Comparison of ENCODE assay signal across 8 cellular contexts in the genomic region with DNA sequence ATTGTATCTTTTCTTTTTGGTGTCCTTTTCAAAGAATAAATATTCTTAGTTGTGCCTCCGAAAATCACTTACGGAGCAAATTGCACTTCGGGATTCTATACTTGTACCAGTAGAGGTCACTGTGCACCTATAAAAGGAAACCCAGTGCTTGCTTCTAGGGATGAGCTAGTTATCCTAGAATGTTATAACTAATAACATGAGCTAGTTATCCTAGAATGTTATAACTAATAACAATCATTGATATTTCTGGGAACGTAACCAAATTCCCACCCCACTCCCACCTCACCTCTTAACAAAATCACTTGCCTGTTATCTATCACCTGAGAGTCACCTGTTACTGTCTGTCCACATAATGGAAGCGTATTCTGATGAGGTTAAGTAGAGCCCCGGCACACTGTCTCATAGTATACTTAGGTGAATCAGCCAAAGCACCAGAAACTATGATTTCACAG.
DNase-seq lines count a peak whose midpoint lies in the region; TF ChIP-seq lines count a peak whose summit lies in the region.

No MANE protein-coding gene starts in this region.

- no peaks in the 10 kb centered on the region for H3K36me3 Mint-ChIP-seq in activated CD4-positive, alpha-beta T cell treated with anti-CD3 and anti-CD28 coated beads, Interleukin-2, amount 10 ng/mL, durations not matched to agents 7 days and 5 days (ENCODE audit: low read depth)

- POLR2A ChIA-PET in activated CD4-positive, alpha-beta T cell treated with anti-CD3 and anti-CD28 coated beads, Interleukin-2, amount 10 ng/mL, durations not matched to agents 7 days and 5 days (lab: Charles Lee), result no interaction called here

- H3K4me1 Mint-ChIP-seq in activated CD4-positive, alpha-beta T cell treated with anti-CD3 and anti-CD28 coated beads, Interleukin-2, amount 10 ng/mL, durations not matched to agents 7 days and 5 days, result peaks cover 8% of the 10 kb centered on the region

- TF ChIP-seq CTCF in WI38 (IDR thresholded peaks at IDR 0.05; ENCODE audit: low read depth, low read length), result peak; percentile 49; the same call in 1 of the 2 replicates

- peak; percentile 19 for DNase-seq in activated CD4-positive, alpha-beta T cell treated with anti-CD3 and anti-CD28 coated beads, Interleukin-2, amount 10 ng/mL, durations not matched to agents 7 days and 5 days
- DNase-seq in activated CD4-positive, alpha-beta T cell treated with anti-CD3 and anti-CD28 coated beads for 1 hour, result no peak
- peak; percentile 17 for DNase-seq in NCI-H1092 (lab: John Stamatoyannopoulos, UW)
- DNase-seq in hepatic stellate cell (ENCODE audit: low spot score), result peak; percentile 47
- peak; percentile 89 for DNase-seq in superior temporal gyrus (ENCODE audit: extremely low spot score)
- DNase-seq in stimulated activated CD4-positive, alpha-beta T cell treated with anti-CD3 and anti-CD28 coated beads, Interleukin-1b, Interleukin-23, amount 100 ng/mL, for 48 hours, result no peak
- DNase-seq in activated CD4-positive, CD25-positive, alpha-beta regulatory T cell (lab: John Stamatoyannopoulos, UW), result no peak

- H3K4me3 Mint-ChIP-seq in activated CD4-positive, alpha-beta T cell treated with anti-CD3 and anti-CD28 coated beads, Interleukin-2, amount 10 ng/mL, durations not matched to agents 7 days and 5 days, result no peak overlapping the region

- no peak overlapping the region for H3K4me3 ChIP-seq in WI38 (ENCODE audit: low read depth, low read length)

- CTCF ChIA-PET in activated CD4-positive, alpha-beta T cell treated with anti-CD3 and anti-CD28 coated beads, Interleukin-2, amount 10 ng/mL, durations not matched to agents 7 days and 5 days (lab: Charles Lee), result interaction anchor here (0.5 to 1.5 kb wide), 2 partner anchors 131 to 192 kb away, joined by 3 read pairs; no protein-coding TSS in a partner anchor

- no peaks in the 10 kb centered on the region for H3K9me3 Mint-ChIP-seq in activated CD4-positive, alpha-beta T cell treated with anti-CD3 and anti-CD28 coated beads, Interleukin-2, amount 10 ng/mL, durations not matched to agents 7 days and 5 days

- no peak overlapping the region for H3K27ac Mint-ChIP-seq in activated CD4-positive, alpha-beta T cell treated with anti-CD3 and anti-CD28 coated beads, Interleukin-2, amount 10 ng/mL, durations not matched to agents 7 days and 5 days

- no peaks in the 10 kb centered on the region for H3K27me3 Mint-ChIP-seq in activated CD4-positive, alpha-beta T cell treated with anti-CD3 and anti-CD28 coated beads, Interleukin-2, amount 10 ng/mL, durations not matched to agents 7 days and 5 days

Comparison
In these comparisons a context has a peak if more than half of its experiments do, and no peak if none do; other contexts are left out.
1. DNase-seq: peak in activated CD4-positive, alpha-beta T cell treated with anti-CD3 and anti-CD28 coated beads, Interleukin-2, amount 10 ng/mL, durations not matched to agents 7 days and 5 days (single experiment), NCI-H1092 (single experiment), hepatic stellate cell (single experiment) and superior temporal gyrus (single experiment); none in activated CD4-positive, alpha-beta T cell treated with anti-CD3 and anti-CD28 coated beads for 1 hour (single experiment), stimulated activated CD4-positive, alpha-beta T cell treated with anti-CD3 and anti-CD28 coated beads, Interleukin-1b, Interleukin-23, amount 100 ng/mL, for 48 hours (single experiment) and activated CD4-positive, CD25-positive, alpha-beta regulatory T cell (0 of 4).